Comparison of ENCODE assay signal across 9 cellular contexts in genomic region chr7:98479318-98479717, GRCh38.
"Had no signal": no experiment of that assay in that cellular context is flagged by ENCODE, and none has a peak within 500 bp of the region (broad histone marks: within the 10 kb centered on the region; RNA-seq: fewer than 3 reads in every experiment).

No MANE protein-coding gene starts in this region.

- DNase-seq: GM23248, GOT3, H7, HFFc6, Kasumi-1, KG1 had no signal

- H3K36me3 ChIP-seq: HAP-1 had no signal

- H3K27ac ChIP-seq: GM23248, HL-60 had no signal

- H3K9ac ChIP-seq: GM23248 had no signal

- H3K4me1 ChIP-seq: HAP-1 had no signal

- H2AFZ ChIP-seq: GM23248 had no signal

- ATAC-seq: HCT116 had no signal

- H3K9me3 ChIP-seq: HAP-1 had no signal

- H3K4me3 ChIP-seq: GM23248, HAP-1 had no signal
